ENCODE assay signal across 15 cellular contexts in genomic region chr4:1588306-1588705, GRCh38.
DNase-seq lines count a peak whose midpoint lies in the region; ATAC-seq, FAIRE-seq and TF ChIP-seq lines count a peak whose summit lies in the region.
"Had no signal": no experiment of that assay in that cellular context is flagged by ENCODE, and none has a peak within 500 bp of the region (broad histone marks: within the 10 kb centered on the region; RNA-seq: fewer than 3 reads in every experiment).

No MANE protein-coding gene starts in this region.

- H3K27me3 ChIP-seq in K562 (ENCODE audit: control insufficient read depth in 2 of 2, insufficient read depth in 2 of 2, low read length in 2 of 2) (peaks cover 0 to 7% of the 10 kb centered on the region in 2 experiments; a peak in 2 of 5 replicates), neuronal stem cell (ENCODE audit: control insufficient read depth in 3 of 3, insufficient read depth in 3 of 3, low read depth in 1 of 3, low read length in 3 of 3) (no peaks in the 10 kb centered on the region), aorta (ENCODE audit: control insufficient read depth in 1 of 2, insufficient read depth in 2 of 2, low read length in 1 of 2) (no peaks in the 10 kb centered on the region)
- H3K27me3 ChIP-seq: BLaER1 treated with 17β-estradiol and CSF1 and Interleukin-3, amounts not matched to agents 10 nM and 100 nM had no signal

- in situ Hi-C loops in K562 (cut with MboI) = no loop called here

- peak overlapping the region; percentile 29 for H3K18ac ChIP-seq in neuronal stem cell (ENCODE audit: low read length)

- H3K79me1 ChIP-seq in neuronal stem cell (ENCODE audit: low read depth, low read length) = no peaks in the 10 kb centered on the region

- POLR2A ChIA-PET in K562 (lab: Yijun Ruan, JAX) = interaction anchor here (0.5 to 1.0 kb wide), 2 partner anchors 16 to 386 kb away, joined by 3 read pairs; no protein-coding TSS in a partner anchor

- FAIRE-seq in K562 (lab: Jason Lieb, UNC) = no peak
- FAIRE-seq: H54 had no signal

- no peak for TF ChIP-seq EP300 in K562 (IDR thresholded peaks at IDR 0.05; ENCODE audit: low read length)

- TF ChIP-seq POLR2A in K562 (conservative IDR thresholded peaks at IDR 0.05) = no peak

- H4K91ac ChIP-seq in neuronal stem cell (ENCODE audit: low read depth, low read length, poor library complexity) = no peak overlapping the region

- H3K4ac ChIP-seq in neuronal stem cell (ENCODE audit: low read length) = no peak overlapping the region

- no peak overlapping the region for H2BK12ac ChIP-seq in neuronal stem cell (ENCODE audit: low read length)

- H3K4me2 ChIP-seq in K562 (ENCODE audit: insufficient read depth, low read length) (no peak overlapping the region), neuronal stem cell (ENCODE audit: insufficient read depth, low read length, poor library complexity, severe bottlenecking) (no peak overlapping the region)
- H3K4me2 ChIP-seq: BLaER1 treated with 17β-estradiol and CSF1 and Interleukin-3, amounts not matched to agents 10 nM and 100 nM had no signal

- no TSS peak for BruUV-seq in K562 (replicated peaks; lab: Mats Ljungman, UMichigan)

- H3K4me1 ChIP-seq in K562 (replicated peaks in 1 of 2; ENCODE audit: control insufficient read depth in 2 of 2, insufficient read depth in 2 of 2, low read length in 2 of 2) (peaks cover 5 to 17% of the 10 kb centered on the region in 2 experiments), neuronal stem cell (ENCODE audit: control insufficient read depth in 2 of 2, insufficient read depth in 1 of 2, low read depth in 1 of 2, low read length in 2 of 2) (no peaks in the 10 kb centered on the region), aorta (ENCODE audit: control insufficient read depth in 1 of 2, insufficient read depth in 2 of 2, low read length in 2 of 2) (no peaks in the 10 kb centered on the region)

- no peaks in the 10 kb centered on the region for H3K79me2 ChIP-seq in K562 (ENCODE audit: control insufficient read depth, insufficient read depth, low read length)

- intact Hi-C loops in left cardiac atrium (cut with DNase I) = no loop called here
- intact Hi-C loops in cardiac septum (cut with DNase I) = no loop called here
- intact Hi-C loops in K562 (cut with micrococcal nuclease) = no loop called here
- intact Hi-C loops in aorta (cut with DNase I) = no loop called here

- no peak overlapping the region for H2BK15ac ChIP-seq in neuronal stem cell (ENCODE audit: low read length)

- H2AFZ ChIP-seq in K562 (ENCODE audit: low read depth, low read length) = 0 out of 2 replicates have a peak overlapping the region, but pooled peaks have one; percentile 2
- H2AFZ ChIP-seq in neuronal stem cell (ENCODE audit: low read length) = no peak overlapping the region
- H2AFZ ChIP-seq: GM23248 had no signal

- no peak overlapping the region for H2BK5ac ChIP-seq in neuronal stem cell (ENCODE audit: low read length)

- no peaks in the 10 kb centered on the region for H4K20me1 ChIP-seq in K562 (replicated peaks; ENCODE audit: control insufficient read depth, insufficient read depth, low read length)
- H4K20me1 ChIP-seq: BLaER1 treated with 17β-estradiol and CSF1 and Interleukin-3, amounts not matched to agents 10 nM and 100 nM had no signal

- CTCF ChIA-PET in K562 (lab: Yijun Ruan, JAX; ENCODE audit: low intra/inter-chr PET ratio) = no interaction called here

- TF ChIP-seq RAD21 in K562 (CRISPR knock-in tag; conservative IDR thresholded peaks at IDR 0.05 in 1 of 2, IDR thresholded peaks at IDR 0.05 in 1 of 2) = no peak

- H3K36me3 ChIP-seq in K562 (ENCODE audit: control insufficient read depth, insufficient read depth, low read length) (no peaks in the 10 kb centered on the region), neuronal stem cell (replicated peaks in 1 of 2; ENCODE audit: control insufficient read depth in 2 of 2, insufficient read depth in 2 of 2, low read length in 2 of 2) (no peaks in the 10 kb centered on the region), aorta (ENCODE audit: control insufficient read depth in 1 of 2, insufficient read depth in 2 of 2, low read length in 1 of 2) (no peaks in the 10 kb centered on the region)

- WGBS in K562 (ENCODE audit: insufficient coverage, low coverage, missing lambda C conversion rate) = 27% methylated on average over 5 of the region's 5 CpGs
- WGBS in neuronal stem cell (ENCODE audit: extremely low coverage in 2 of 2, insufficient read length in 2 of 2, insufficient replicate concordance in 1 of 2), 2 donors = no CpG with 5 or more reads among the region's 5 CpGs
- WGBS in aorta, 2 donors = 79 to 81% methylated on average over 5 of the region's 5 CpGs

- ATAC-seq in left cardiac atrium = no peak
- ATAC-seq in K562 = no peak
- ATAC-seq in aorta (ENCODE audit: low FRiP score) = no peak
- no peak for ATAC-seq in GM19023 (IDR thresholded peaks at IDR 0.05; ENCODE audit: unreplicated experiment)

- H2AK5ac ChIP-seq in neuronal stem cell (ENCODE audit: low read depth, low read length) = no peak overlapping the region

- H3K9me3 ChIP-seq in K562 (replicated peaks; ENCODE audit: control insufficient read depth, insufficient read depth, low read depth, low read length) = peaks cover 16% of the 10 kb centered on the region
- H3K9me3 ChIP-seq in neuronal stem cell (replicated peaks in 1 of 2; ENCODE audit: control insufficient read depth in 2 of 2, insufficient read depth in 1 of 2, low read depth in 1 of 2, low read length in 2 of 2) = peaks cover 4 to 13% of the 10 kb centered on the region in 2 donors
- peaks cover 10% of the 10 kb centered on the region for H3K9me3 ChIP-seq in aorta (ENCODE audit: control insufficient read depth, low read length)

- TF ChIP-seq CTCF in K562 (IDR thresholded peaks at IDR 0.05 in 2 of 3, conservative IDR thresholded peaks at IDR 0.05 in 1 of 3; ENCODE audit: insufficient read depth in 2 of 3, low read depth in 1 of 3, low read length in 3 of 3) = no peak

- peak; percentile 7 for DNase-seq in left cardiac atrium
- DNase-seq in cardiac septum (ENCODE audit: low spot score) = no peak
- no peak for DNase-seq in K562 (ENCODE audit: extremely low read depth in 1 of 4, low spot score in 3 of 4)
- no peak for DNase-seq in neuronal stem cell (ENCODE audit: low spot score)
- peak; percentile 11 to 32 for DNase-seq in aorta
- no peak for DNase-seq in caudate nucleus (lab: John Stamatoyannopoulos, UW)
- DNase-seq: ACHN; CD4-positive, CD25-positive, alpha-beta regulatory T cell; DMS53; GF-D8; GM23248 had no signal

- H3K27ac ChIP-seq in K562 (ENCODE audit: extremely low read depth, low read depth, low read length) (no peak overlapping the region), neuronal stem cell (replicated peaks; ENCODE audit: low read length) (no peak overlapping the region), aorta (ENCODE audit: low read depth in 1 of 2, low read length in 2 of 2) (no peak overlapping the region), caudate nucleus (ENCODE audit: low read depth, low read length) (no peak overlapping the region)
- H3K27ac ChIP-seq: BLaER1 treated with 17β-estradiol and CSF1 and Interleukin-3, amounts not matched to agents 10 nM and 100 nM; GM23248; HL-60 had no signal

- H3K4me3 ChIP-seq in K562 (no peak overlapping the region), neuronal stem cell (ENCODE audit: low read length in 2 of 2) (no peak overlapping the region), aorta (ENCODE audit: low read length in 2 of 2) (no peak overlapping the region)
- H3K4me3 ChIP-seq: BLaER1 treated with 17β-estradiol and CSF1 and Interleukin-3, amounts not matched to agents 10 nM and 100 nM; GM23248 had no signal

- no peaks in the 10 kb centered on the region for H3K9me1 ChIP-seq in K562 (ENCODE audit: control insufficient read depth, insufficient read depth, low read length)

- no peak overlapping the region for H3K14ac ChIP-seq in neuronal stem cell (ENCODE audit: low read length)

- H2BK120ac ChIP-seq in neuronal stem cell (ENCODE audit: low read depth, low read length) = no peak overlapping the region

- H3K9ac ChIP-seq in K562 (ENCODE audit: insufficient read depth in 1 of 2, low read depth in 2 of 2, low read length in 2 of 2) (no peak overlapping the region), neuronal stem cell (ENCODE audit: low read depth, low read length, poor library complexity) (no peak overlapping the region)
- H3K9ac ChIP-seq: BLaER1 treated with 17β-estradiol and CSF1 and Interleukin-3, amounts not matched to agents 10 nM and 100 nM; GM23248 had no signal

- no peak overlapping the region for H3K23ac ChIP-seq in neuronal stem cell (ENCODE audit: low read depth, low read length, poor library complexity)

- H4K8ac ChIP-seq in neuronal stem cell (ENCODE audit: low read depth, low read length) = no peak overlapping the region

TF ChIP-seq in K562, 482 proteins besides CTCF, POLR2A, EP300 and RAD21:
- TF ChIP-seq MCM7 (IDR thresholded peaks at IDR 0.05) (no peak), CREB1 (IDR thresholded peaks at IDR 0.05) (no peak), CREB1 (CRISPR knock-in tag; IDR thresholded peaks at IDR 0.05) (no peak), ZNF175 (CRISPR knock-in tag; IDR thresholded peaks at IDR 0.05; ENCODE audit: low read depth) (no peak), ZBTB1 (CRISPR knock-in tag; IDR thresholded peaks at IDR 0.05; ENCODE audit: borderline replicate concordance, low read depth) (no peak), VEZF1 (CRISPR knock-in tag; IDR thresholded peaks at IDR 0.05) (no peak), ADNP (tag; IDR thresholded peaks at IDR 0.05) (no peak)

Comparison
In these comparisons a context has a peak if more than half of its experiments do, and no peak if none do; other contexts are left out.
1. DNase-seq: peak in left cardiac atrium (single experiment) and aorta (2 of 2); none in cardiac septum (single experiment), K562 (0 of 4), neuronal stem cell (single experiment) and caudate nucleus (0 of 61).